32 cellular contexts compared by ENCODE assay signal in the genomic region with DNA sequence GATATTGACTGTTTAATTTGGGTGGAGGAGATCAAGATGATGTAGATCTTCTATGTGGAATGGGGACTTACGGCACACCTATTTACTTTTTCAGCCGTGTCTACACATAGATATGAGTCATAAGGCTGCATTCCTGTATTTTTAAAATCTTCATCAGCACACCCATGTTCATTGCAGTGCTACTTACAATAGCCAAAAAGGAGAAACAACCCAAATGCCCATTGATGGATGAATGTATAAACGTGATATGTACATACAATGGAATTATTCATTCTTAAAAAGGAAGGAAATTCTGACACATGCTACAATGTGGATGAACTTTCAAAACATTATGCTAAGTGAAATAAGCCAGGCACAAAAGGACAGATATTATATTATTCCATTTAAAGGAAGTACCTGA.
"Had no signal": no experiment of that assay in that cellular context is flagged by ENCODE, and none has a peak within 500 bp of the region (broad histone marks: within the 10 kb centered on the region; RNA-seq: fewer than 3 reads in every experiment).

No MANE protein-coding gene starts in this region.

- FAIRE-seq: RCC 7860, TTC549 had no signal

- H3K27me3 Mint-ChIP-seq: activated naive CD8-positive, alpha-beta T cell had no signal

- H3K27ac ChIP-seq: brain microvascular endothelial cell, cardiac muscle cell, PC-9, RWPE1 had no signal

- H3K4me2 ChIP-seq: PC-9 had no signal

- ATAC-seq: activated CD4-positive, alpha-beta T cell treated with anti-CD3 and anti-CD28 coated beads for 36 hours; activated CD8-positive, alpha-beta T cell treated with anti-CD3 and anti-CD28 coated beads, Interleukin-2, amount 10 ng/mL, durations not matched to agents 7 days and 5 days had no signal

- DNase-seq: activated CD4-positive, alpha-beta T cell treated with anti-CD3 and anti-CD28 coated beads for 36 hours; activated CD4-positive, alpha-beta T cell treated with anti-CD3 and anti-CD28 coated beads, Interleukin-2, amount 10 ng/mL, durations not matched to agents 7 days and 5 days; activated CD4-positive, alpha-beta T cell treated with anti-CD3 and anti-CD28 coated beads, Interleukin-2, amount 50 U/mL, for 48 hours; activated CD8-positive, alpha-beta T cell treated with anti-CD3 and anti-CD28 coated beads, Interleukin-2, amount 10 ng/mL, durations not matched to agents 7 days and 5 days; activated gamma-delta T cell; activated naive CD4-positive, alpha-beta T cell treated with Interleukin-2 at 50 U/mL for 16 hours; activated T-cell treated with anti-CD3 and anti-CD28 coated beads, Interleukin-2, amount 50 U/mL, for 24 hours; amniotic stem cell; aorta; brain microvascular endothelial cell; Karpas-422; KBM-7; NCI-H1105; NCI-H1417 treated with DMSO at 0.1 percent for 48 hours; NCI-H187 treated with DMSO at 0.1 percent for 48 hours; NCI-H2081; NCI-H226; NCI-H446 treated with DMSO at 0.1 percent for 48 hours; NCI-H526; NCI-H748 treated with DMSO at 0.1 percent for 48 hours; NK-92 treated with Interleukin-12 subunit alpha and Interleukin-12 subunit beta, amount 100 ng/mL, for 24 hours; PC-9; Right ventricle myocardium superior; SW 1271; T-helper 1 cell had no signal

- H3K27me3 ChIP-seq: brain microvascular endothelial cell, cardiac muscle cell had no signal

- H3K4me3 Mint-ChIP-seq: activated CD4-positive, alpha-beta T cell treated with anti-CD3 and anti-CD28 coated beads for 36 hours; activated CD4-positive, alpha-beta T cell treated with anti-CD3 and anti-CD28 coated beads, Interleukin-2, amount 10 ng/mL, durations not matched to agents 7 days and 5 days; activated CD8-positive, alpha-beta T cell treated with anti-CD3 and anti-CD28 coated beads, Interleukin-2, amount 10 ng/mL, durations not matched to agents 7 days and 5 days; activated naive CD8-positive, alpha-beta T cell; activated T-cell treated with anti-CD3 and anti-CD28 coated beads, Interleukin-2, amount 50 U/mL, for 24 hours; central memory CD8-positive, alpha-beta T cell had no signal

- H3K27ac Mint-ChIP-seq: activated CD4-positive, alpha-beta T cell treated with anti-CD3 and anti-CD28 coated beads for 36 hours; activated CD4-positive, alpha-beta T cell treated with anti-CD3 and anti-CD28 coated beads, Interleukin-2, amount 10 ng/mL, durations not matched to agents 7 days and 5 days; activated CD8-positive, alpha-beta T cell treated with anti-CD3 and anti-CD28 coated beads, Interleukin-2, amount 10 ng/mL, durations not matched to agents 7 days and 5 days; activated naive CD8-positive, alpha-beta T cell; activated T-cell treated with anti-CD3 and anti-CD28 coated beads, Interleukin-2, amount 50 U/mL, for 24 hours; activated T-helper 2 cell treated with anti-CD3 and anti-CD28 coated beads, Interferon-gamma antibody, Interleukin-2, Interleukin-4, amounts not matched to agents 10 μg/mL and 5 μg/mL and 100 μg/mL, durations not matched to agents 14 hours and 24 hours and 36 hours had no signal

- H3K36me3 ChIP-seq: brain microvascular endothelial cell, cardiac muscle cell had no signal

- H3K4me3 ChIP-seq: cardiac muscle cell, PC-9 had no signal
